In genomic region chr4:61468091-61468720, GRCh38 we compare ENCODE assay signal across 13 cellular contexts.
DNase-seq lines count a peak whose midpoint lies in the region; ATAC-seq and TF ChIP-seq lines count a peak whose summit lies in the region.
"Had no signal": no experiment of that assay in that cellular context is flagged by ENCODE, and none has a peak within 500 bp of the region (broad histone marks: within the 10 kb centered on the region; RNA-seq: fewer than 3 reads in every experiment).

No MANE protein-coding gene starts in this region.

- H3K4me2 ChIP-seq in PC-3 (ENCODE audit: low read length): peak overlapping the region; percentile 63

- DNase-seq in HK-2 (ENCODE audit: unreplicated experiment) (peak; percentile 21), PC-3 (peak; percentile 99), caudate nucleus (lab: John Stamatoyannopoulos, UW) (peak in 1 of 61 donors; percentile 10), neural crest cell (ENCODE audit: low read depth, low spot score) (no peak), cortex of kidney (lab: John Stamatoyannopoulos, UW) (no peak)
- no peak for DNase-seq in stimulated activated naive CD8-positive, alpha-beta T cell treated with anti-CD3 and anti-CD28 coated beads, Interleukin-15, amount 100 ng/mL, for 72 hours
- DNase-seq: kidney had no signal

- TF ChIP-seq CTCF in PC-3 (conservative IDR thresholded peaks at IDR 0.05; ENCODE audit: low read depth, low read length) (no peak), neural crest cell (conservative IDR thresholded peaks at IDR 0.05) (no peak)

- ATAC-seq in PC-3 (peak; percentile 99), GM21576 (IDR thresholded peaks at IDR 0.05; ENCODE audit: unreplicated experiment) (no peak), GM21447 (IDR thresholded peaks at IDR 0.05; ENCODE audit: unreplicated experiment) (no peak)
- no peak for ATAC-seq in stimulated activated naive CD8-positive, alpha-beta T cell treated with anti-CD3 and anti-CD28 coated beads, Interleukin-15, amount 100 ng/mL, for 72 hours

- CTCF ChIA-PET in PC-3 (lab: Charles Lee): no interaction called here

- H3K9me3 Mint-ChIP-seq in neural crest cell: peaks cover under 1% of the 10 kb centered on the region
- no peaks in the 10 kb centered on the region for H3K9me3 Mint-ChIP-seq in stimulated activated naive CD8-positive, alpha-beta T cell treated with anti-CD3 and anti-CD28 coated beads, Interleukin-15, amount 100 ng/mL, for 72 hours

- peak overlapping the region; percentile 50 for H2AFZ ChIP-seq in PC-3 (ENCODE audit: low read length)

- no peaks in the 10 kb centered on the region for H3K36me3 Mint-ChIP-seq in neural crest cell (ENCODE audit: low read depth)
- H3K36me3 Mint-ChIP-seq: IgD-negative memory B cell had no signal

- H3K4me3 ChIP-seq in PC-3 (ENCODE audit: low read length): peak overlapping the region; percentile 11; the same call in 1 of the 2 replicates
- H3K4me3 ChIP-seq: ascending aorta, esophagus muscularis mucosa had no signal

- H3K27me3 ChIP-seq in PC-3 (ENCODE audit: low read length): no peaks in the 10 kb centered on the region
- H3K27me3 ChIP-seq: ascending aorta, esophagus muscularis mucosa had no signal

- peak overlapping the region; percentile 16; the same call in 1 of the 2 replicates for H3K9ac ChIP-seq in PC-3 (ENCODE audit: low read length)

- H3K27ac ChIP-seq in PC-3 (ENCODE audit: low read length): peak overlapping the region; percentile 80
- H3K27ac ChIP-seq in caudate nucleus (ENCODE audit: low read depth, low read length): peak overlapping the region; percentile 44
- H3K27ac ChIP-seq: ascending aorta, C4-2B, esophagus muscularis mucosa had no signal

- H3K4me1 ChIP-seq in PC-3 (ENCODE audit: insufficient read depth, low read length): peaks cover 39% of the 10 kb centered on the region
- H3K4me1 ChIP-seq: ascending aorta, esophagus muscularis mucosa had no signal

- H3K4me1 Mint-ChIP-seq in neural crest cell: peaks cover 18% of the 10 kb centered on the region
- no peaks in the 10 kb centered on the region for H3K4me1 Mint-ChIP-seq in stimulated activated naive CD8-positive, alpha-beta T cell treated with anti-CD3 and anti-CD28 coated beads, Interleukin-15, amount 100 ng/mL, for 72 hours

- H3K9me2 ChIP-seq in PC-3 (replicated peaks; ENCODE audit: low read length): no peaks in the 10 kb centered on the region

- H3K27me3 Mint-ChIP-seq in neural crest cell (ENCODE audit: low read depth): no peaks in the 10 kb centered on the region
- H3K27me3 Mint-ChIP-seq in stimulated activated naive CD8-positive, alpha-beta T cell treated with anti-CD3 and anti-CD28 coated beads, Interleukin-15, amount 100 ng/mL, for 72 hours: no peaks in the 10 kb centered on the region
- H3K27me3 Mint-ChIP-seq: IgD-negative memory B cell had no signal

- H4K20me1 ChIP-seq in PC-3 (ENCODE audit: low read length): no peaks in the 10 kb centered on the region

- BruUV-seq in PC-3 (replicated peaks; lab: Mats Ljungman, UMichigan): no TSS peak

- H3K4me3 Mint-ChIP-seq in neural crest cell: no peak overlapping the region
- H3K4me3 Mint-ChIP-seq in stimulated activated naive CD8-positive, alpha-beta T cell treated with anti-CD3 and anti-CD28 coated beads, Interleukin-15, amount 100 ng/mL, for 72 hours: no peak overlapping the region
- H3K4me3 Mint-ChIP-seq: IgD-negative memory B cell had no signal

- no peaks in the 10 kb centered on the region for H3K9me3 ChIP-seq in PC-3 (ENCODE audit: low read length)
- H3K9me3 ChIP-seq: ascending aorta, esophagus muscularis mucosa had no signal

- H3K36me3 ChIP-seq in PC-3 (ENCODE audit: low read depth, low read length): no peaks in the 10 kb centered on the region
- H3K36me3 ChIP-seq: ascending aorta, esophagus muscularis mucosa had no signal

- POLR2A ChIA-PET in PC-3 (lab: Charles Lee; ENCODE audit: unreplicated experiment): no interaction called here

- H3K27ac Mint-ChIP-seq in neural crest cell (ENCODE audit: unreplicated experiment): peak overlapping the region; percentile 32
- no peak overlapping the region for H3K27ac Mint-ChIP-seq in stimulated activated naive CD8-positive, alpha-beta T cell treated with anti-CD3 and anti-CD28 coated beads, Interleukin-15, amount 100 ng/mL, for 72 hours
- H3K27ac Mint-ChIP-seq: IgD-negative memory B cell had no signal

- peaks cover 18% of the 10 kb centered on the region for H3F3A ChIP-seq in PC-3 (ENCODE audit: low read length, unreplicated experiment)

- intact Hi-C loops in PC-3 (cut with micrococcal nuclease): loop anchor here (1.0 to 10.0 kb wide), 2 partner anchors 44 to 93 kb away; no protein-coding TSS in a partner anchor

- H3K79me2 ChIP-seq in PC-3 (ENCODE audit: low read length): no peaks in the 10 kb centered on the region

Comparison
In these comparisons a context has a peak if more than half of its experiments do, and no peak if none do; other contexts are left out.
1. DNase-seq: peak in HK-2 (single experiment) and PC-3 (single experiment); none in neural crest cell (single experiment), cortex of kidney (single experiment) and stimulated activated naive CD8-positive, alpha-beta T cell treated with anti-CD3 and anti-CD28 coated beads, Interleukin-15, amount 100 ng/mL, for 72 hours (0 of 2).